Comparison of ENCODE assay signal across 8 cellular contexts in the genomic region with DNA sequence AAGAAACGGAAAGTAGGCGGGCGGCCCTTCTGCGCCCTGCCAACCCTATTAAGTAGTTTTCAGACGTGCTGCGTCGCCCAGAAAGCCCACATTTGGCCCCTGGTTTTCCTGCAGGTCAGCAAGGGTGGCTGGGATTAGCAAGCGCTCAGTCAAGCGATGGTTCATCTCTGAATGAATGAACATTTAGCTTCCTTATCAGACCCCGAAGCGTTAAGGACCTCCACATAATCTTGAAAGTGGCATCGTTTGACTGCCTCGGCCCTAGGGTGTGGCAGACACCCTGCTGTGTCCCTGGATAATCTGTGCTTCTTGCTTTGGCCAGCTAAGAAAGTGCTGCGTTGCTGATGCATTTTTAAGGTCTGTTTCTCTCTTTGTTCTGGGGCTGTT. TPM values are rescaled to one million over a fixed set of nuclear protein-coding genes. Genes with fewer than 3 reads are reported as not detected.
A peak's percentile ranks its signal among the peaks of the same experiment; 100 is the strongest.
DNase-seq lines count a peak whose midpoint lies in the region; FAIRE-seq and TF ChIP-seq lines count a peak whose summit lies in the region.

No MANE protein-coding gene starts in this region.

- H3K9me3 ChIP-seq in HUES6 (ENCODE audit: control insufficient read depth, insufficient read depth, low read depth, low read length) (no peaks in the 10 kb centered on the region), mucosa of stomach (ENCODE audit: control insufficient read depth, low read length) (no peaks in the 10 kb centered on the region)

- no peak overlapping the region for H3K27ac ChIP-seq in HUES6 (ENCODE audit: low read depth, low read length)

- TF ChIP-seq POLR2A in GM12891 (IDR thresholded peaks at IDR 0.05; ENCODE audit: low read depth, low read length): no peak

- TF ChIP-seq CTCF in GM12875 (IDR thresholded peaks at IDR 0.05; ENCODE audit: borderline replicate concordance, insufficient read depth, low read depth, low read length): no peak
- TF ChIP-seq CTCF in bronchial epithelial cell (IDR thresholded peaks at IDR 0.05; ENCODE audit: insufficient read depth, low read length, severe bottlenecking): no peak
- no peak for TF ChIP-seq CTCF in GM13977 (IDR thresholded peaks at IDR 0.05; ENCODE audit: extremely low read depth, insufficient read depth, missing control alignments)

- H3K27me3 ChIP-seq in HUES6 (ENCODE audit: control insufficient read depth, insufficient read depth, low read length): no peaks in the 10 kb centered on the region
- H3K27me3 ChIP-seq in bronchial epithelial cell (ENCODE audit: control insufficient read depth, insufficient read depth, low read length): no peaks in the 10 kb centered on the region
- H3K27me3 ChIP-seq in mucosa of stomach (ENCODE audit: control insufficient read depth, insufficient read depth, low read length): no peaks in the 10 kb centered on the region

- in situ Hi-C loops in GM13977 (cut with MboI; ENCODE audit: low pct_unique_long_range_greater_than_20kb, low sequenced_read_pairs, unreplicated experiment): no loop called here

- H3K9ac ChIP-seq in HUES6 (ENCODE audit: low read length): peak overlapping the region; percentile 55
- H3K9ac ChIP-seq in mucosa of stomach (ENCODE audit: low read length): peak overlapping the region; percentile 42

- DNase-seq in bronchial epithelial cell (ENCODE audit: low read depth) (peak; percentile 7), GM13977 (ENCODE audit: low spot score) (no peak), GM12891 (ENCODE audit: insufficient read length, low spot score) (no peak), DMS79 treated with DMSO at 0.1 percent for 48 hours (lab: John Stamatoyannopoulos, UW) (no peak)
- DNase-seq in stimulated activated CD4-positive, alpha-beta T cell treated with anti-CD3 and anti-CD28 coated beads, Interleukin-1b, Interleukin-23, amount 100 ng/mL, for 48 hours: no peak

- H3K36me3 ChIP-seq in HUES6 (ENCODE audit: control insufficient read depth, insufficient read depth, low read length) (peaks cover 15% of the 10 kb centered on the region), bronchial epithelial cell (ENCODE audit: control insufficient read depth, insufficient read depth, low read length) (peaks cover 3% of the 10 kb centered on the region), mucosa of stomach (ENCODE audit: control insufficient read depth, insufficient read depth, low read length) (no peaks in the 10 kb centered on the region)

- peaks cover 5% of the 10 kb centered on the region; the same call in 1 of the 2 replicates for H3K4me1 ChIP-seq in HUES6 (ENCODE audit: control insufficient read depth, insufficient read depth, low read length)
- H3K4me1 ChIP-seq in mucosa of stomach (ENCODE audit: control insufficient read depth, insufficient read depth, low read length): peaks cover 18% of the 10 kb centered on the region

- peak overlapping the region; percentile 99 for H3K4me3 ChIP-seq in GM12875 (ENCODE audit: low read depth, low read length)
- H3K4me3 ChIP-seq in HUES6 (ENCODE audit: low read depth, low read length): peak overlapping the region; percentile 94
- H3K4me3 ChIP-seq in bronchial epithelial cell (ENCODE audit: low read depth, low read length): peak overlapping the region; percentile 63
- H3K4me3 ChIP-seq in mucosa of stomach (ENCODE audit: low read length): peak overlapping the region; percentile 60

- FAIRE-seq in bronchial epithelial cell (lab: Jason Lieb, UNC) (no peak), GM12891 (lab: Jason Lieb, UNC) (no peak)

TF ChIP-seq in GM12891, 5 proteins besides CTCF, POLR2A, EP300 and RAD21:
- no peak for TF ChIP-seq SPI1 (IDR thresholded peaks at IDR 0.05; ENCODE audit: low read depth, low read length)
- TF ChIP-seq POLR2AphosphoS5 (IDR thresholded peaks at IDR 0.05; ENCODE audit: low read depth, low read length): no peak

RNA-seq across cellular contexts. Expression of a gene that starts 0.7 kb away (rescaled TPM):
- total RNA-seq in bronchial epithelial cell: 20.7 and 27.9 TPM in 2 replicates
- polyA plus RNA-seq in GM12891 (2012; ENCODE audit: low read depth, missing spikeins): 8.2 TPM

RNA-seq across cellular contexts. Expression of a gene that starts 20.3 kb away (rescaled TPM):
- 12.7 and 19.2 TPM in 2 replicates for total RNA-seq in bronchial epithelial cell
- 27.1 TPM for polyA plus RNA-seq in GM12891 (2012; ENCODE audit: low read depth, missing spikeins)

RNA-seq across cellular contexts. Expression of a gene that starts 31.4 kb away (rescaled TPM):
- total RNA-seq in bronchial epithelial cell: 55.8 and 65.8 TPM in 2 replicates
- polyA plus RNA-seq in GM12891 (2012; ENCODE audit: low read depth, missing spikeins): 27.4 TPM

RNA-seq across cellular contexts. Expression of a gene that starts 31.6 kb away (rescaled TPM):
- 5.5 and 6.7 TPM in 2 replicates for total RNA-seq in bronchial epithelial cell
- 13.4 TPM for polyA plus RNA-seq in GM12891 (2012; ENCODE audit: low read depth, missing spikeins)

RNA-seq across cellular contexts. Expression of a gene that starts 50.8 kb away (rescaled TPM):
- 0.90 and 11.1 TPM in 2 replicates for total RNA-seq in bronchial epithelial cell
- polyA plus RNA-seq in GM12891 (2012; ENCODE audit: low read depth, missing spikeins): 0.08 TPM
